14 cellular contexts compared by ENCODE assay signal in genomic region chr19:6022570-6023049, GRCh38. TPM values are rescaled to one million over a fixed set of nuclear protein-coding genes. Genes with fewer than 3 reads are reported as not detected.
A peak's percentile ranks its signal among the peaks of the same experiment; 100 is the strongest.
DNase-seq lines count a peak whose midpoint lies in the region; ATAC-seq and TF ChIP-seq lines count a peak whose summit lies in the region.
"Had no signal": no experiment of that assay in that cellular context is flagged by ENCODE, and none has a peak within 500 bp of the region (broad histone marks: within the 10 kb centered on the region; RNA-seq: fewer than 3 reads in every experiment).

No MANE protein-coding gene starts in this region.

- H3K4me1 Mint-ChIP-seq in CD14-positive monocyte = peaks cover 5% of the 10 kb centered on the region
- H3K4me1 Mint-ChIP-seq: IgD-negative memory B cell, memory B cell had no signal

- no peak overlapping the region for H3K27ac ChIP-seq in brain microvascular endothelial cell
- H3K27ac ChIP-seq: adrenal gland had no signal

- no peaks in the 10 kb centered on the region for H3K9me3 ChIP-seq in skeletal muscle satellite cell (replicated peaks; ENCODE audit: low read length)
- H3K9me3 ChIP-seq: adrenal gland had no signal

- peaks cover 0 to 4% (median 0%) of the 10 kb centered on the region in 3 donors for H3K27me3 Mint-ChIP-seq in CD14-positive monocyte (ENCODE audit: low read depth in 3 of 3)
- H3K27me3 Mint-ChIP-seq: activated CD8-positive, alpha-beta memory T cell treated with anti-CD3 and anti-CD28 coated beads, Interleukin-2, amount 10 ng/mL, durations not matched to agents 7 days and 5 days had no signal

- H3K9ac ChIP-seq in skeletal muscle satellite cell (ENCODE audit: low read depth, low read length) = peak overlapping the region; percentile 43

- peak overlapping the region; percentile 63 for H3K4me2 ChIP-seq in skeletal muscle satellite cell (ENCODE audit: low read length)

- in situ Hi-C loops in brain microvascular endothelial cell (cut with HindIII; ENCODE audit: low pct_ligation_motif_present, low sequenced_read_pairs) = no loop called here

- H3K27me3 ChIP-seq in skeletal muscle satellite cell (ENCODE audit: control insufficient read depth, insufficient read depth, low read length) (no peaks in the 10 kb centered on the region), brain microvascular endothelial cell (replicated peaks) (no peaks in the 10 kb centered on the region)
- H3K27me3 ChIP-seq: adrenal gland had no signal

- no peaks in the 10 kb centered on the region for H3K9me3 Mint-ChIP-seq in CD14-positive monocyte
- H3K9me3 Mint-ChIP-seq: IgD-negative memory B cell; memory B cell; T-helper 2 cell treated with Interferon-gamma antibody and Interleukin-4, amounts not matched to agents 5 μg/mL and 100 μg/mL, for 36 hours had no signal

- peaks cover 18% of the 10 kb centered on the region for H3K4me1 ChIP-seq in skeletal muscle satellite cell (ENCODE audit: control insufficient read depth, insufficient read depth, low read length)
- H3K4me1 ChIP-seq: adrenal gland had no signal

- peaks cover 11 to 32% of the 10 kb centered on the region in 2 donors for H3K36me3 Mint-ChIP-seq in CD14-positive monocyte
- H3K36me3 Mint-ChIP-seq: activated CD8-positive, alpha-beta memory T cell treated with anti-CD3 and anti-CD28 coated beads, Interleukin-2, amount 10 ng/mL, durations not matched to agents 7 days and 5 days; memory B cell had no signal

- intact Hi-C loops in CD14-positive monocyte (cut with micrococcal nuclease) = loop anchor here (2.0 to 10.0 kb wide), 4 partner anchors 35 to 220 kb away; partner anchors contain the start of gene NRTN (in 1 of the 2)
- intact Hi-C loops in left ventricle myocardium superior (cut with micrococcal nuclease) = loop anchor here (2.0 kb wide), 1 partner anchor 36 kb away; no protein-coding TSS in a partner anchor

- ATAC-seq in SK-N-SH treated with all-trans-retinoic acid at 6 μM for 48 hours = peak; percentile 26
- peak; percentile 15 for ATAC-seq in left ventricle myocardium superior
- no peak for ATAC-seq in HG03342 (IDR thresholded peaks at IDR 0.05; ENCODE audit: unreplicated experiment)

- peak overlapping the region; percentile 24 for H3K4me3 ChIP-seq in skeletal muscle satellite cell (ENCODE audit: low read length)
- no peak overlapping the region for H3K4me3 ChIP-seq in brain microvascular endothelial cell (ENCODE audit: low read depth, low read length)
- H3K4me3 ChIP-seq: adrenal gland had no signal

- H3K36me3 ChIP-seq in skeletal muscle satellite cell (ENCODE audit: insufficient read depth, low read length) = no peaks in the 10 kb centered on the region
- H3K36me3 ChIP-seq in brain microvascular endothelial cell (replicated peaks) = no peaks in the 10 kb centered on the region
- H3K36me3 ChIP-seq: adrenal gland had no signal

- DNase-seq in CD14-positive monocyte (ENCODE audit: low spot score) = no peak
- DNase-seq in left ventricle myocardium superior = no peak
- DNase-seq in brain microvascular endothelial cell = no peak
- DNase-seq in stimulated activated CD4-positive, alpha-beta T cell treated with anti-CD3 and anti-CD28 coated beads, Interleukin-2, amount 100 ng/mL, for 24 hours = no peak
- DNase-seq in SKM-1 (lab: John Stamatoyannopoulos, UW; ENCODE audit: unreplicated experiment) = no peak
- DNase-seq: NCI-H187 had no signal

- H3K4me3 Mint-ChIP-seq in CD14-positive monocyte = no peak overlapping the region
- H3K4me3 Mint-ChIP-seq: activated CD8-positive, alpha-beta memory T cell treated with anti-CD3 and anti-CD28 coated beads, Interleukin-2, amount 10 ng/mL, durations not matched to agents 7 days and 5 days; IgD-negative memory B cell; memory B cell; T-helper 2 cell treated with Interferon-gamma antibody and Interleukin-4, amounts not matched to agents 5 μg/mL and 100 μg/mL, for 36 hours had no signal

- peak overlapping the region in 1 of 7 donors; percentile 2 for H3K27ac Mint-ChIP-seq in CD14-positive monocyte
- H3K27ac Mint-ChIP-seq: activated CD8-positive, alpha-beta memory T cell treated with anti-CD3 and anti-CD28 coated beads, Interleukin-2, amount 10 ng/mL, durations not matched to agents 7 days and 5 days; IgD-negative memory B cell; memory B cell; T-helper 2 cell treated with Interferon-gamma antibody and Interleukin-4, amounts not matched to agents 5 μg/mL and 100 μg/mL, for 36 hours had no signal

- peak; percentile 43 for TF ChIP-seq CTCF in CD14-positive monocyte (IDR thresholded peaks at IDR 0.05)
- no peak for TF ChIP-seq CTCF in brain microvascular endothelial cell (IDR thresholded peaks at IDR 0.05; ENCODE audit: low read depth, low read length, missing control alignments)

TF ChIP-seq in SK-N-SH treated with all-trans-retinoic acid at 6 μM for 48 hours, 23 proteins besides CTCF, POLR2A, EP300 and RAD21:
- no peak for TF ChIP-seq TCF4 (CRISPR knock-in tag; IDR thresholded peaks at IDR 0.05; ENCODE audit: borderline replicate concordance)
- no peak for TF ChIP-seq ESRRG (CRISPR knock-in tag; IDR thresholded peaks at IDR 0.05)
- no peak for TF ChIP-seq ZC3H10 (CRISPR knock-in tag; IDR thresholded peaks at IDR 0.05)
- TF ChIP-seq RARB (CRISPR knock-in tag; IDR thresholded peaks at IDR 0.05) = no peak
- no peak for TF ChIP-seq PATZ1 (CRISPR knock-in tag; IDR thresholded peaks at IDR 0.05; ENCODE audit: borderline replicate concordance)
- no peak for TF ChIP-seq CSDC2 (CRISPR knock-in tag; IDR thresholded peaks at IDR 0.05)
- no peak for TF ChIP-seq ZFP30 (CRISPR knock-in tag; IDR thresholded peaks at IDR 0.05)
- TF ChIP-seq CREB5 (CRISPR knock-in tag; IDR thresholded peaks at IDR 0.05; ENCODE audit: low read depth) = no peak

RNA-seq across cellular contexts. Expression of gene RANBP3, which starts 44.7 kb away (rescaled TPM):
- polyA plus RNA-seq in CD14-positive monocyte = 1 to 10 TPM; 4.5 to 8.1 TPM
- total RNA-seq in left ventricle myocardium superior = 76.6 TPM
- total RNA-seq in skeletal muscle satellite cell (2012; rRNA removed) = 30.6 and 42.1 TPM in 2 replicates
